In the genomic region with DNA sequence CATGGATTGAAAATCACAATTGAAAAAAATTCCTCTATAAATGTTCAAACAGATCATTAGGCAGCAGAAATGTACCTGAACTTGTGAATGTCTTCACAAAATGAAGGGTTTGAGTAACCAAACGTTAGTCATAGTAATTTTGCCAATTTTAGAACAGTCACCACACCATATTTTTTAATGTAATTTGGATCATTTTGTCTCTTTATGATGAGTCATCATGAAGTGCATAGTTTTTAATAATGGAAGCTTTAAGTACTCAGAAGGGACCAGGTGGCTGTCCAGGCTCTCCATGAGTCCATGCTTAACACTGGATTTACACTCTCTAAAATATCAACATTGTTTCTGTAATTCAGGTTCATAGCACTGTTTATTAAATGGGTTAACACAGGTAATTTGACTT, we compare ENCODE assay signal across 30 cellular contexts.
DNase-seq lines count a peak whose midpoint lies in the region; FAIRE-seq and TF ChIP-seq lines count a peak whose summit lies in the region.
"Had no signal": no experiment of that assay in that cellular context is flagged by ENCODE, and none has a peak within 500 bp of the region (broad histone marks: within the 10 kb centered on the region; RNA-seq: fewer than 3 reads in every experiment).

No MANE protein-coding gene starts in this region.

- no peaks in the 10 kb centered on the region for H3F3A ChIP-seq in OCI-LY1 (ENCODE audit: insufficient read depth, low read length)

- H3K9ac ChIP-seq in OCI-LY1 (ENCODE audit: low read length): no peak overlapping the region

- no peak overlapping the region for H3K4me2 ChIP-seq in OCI-LY1 (ENCODE audit: low read length)

- peak overlapping the region; percentile 94 for H2AFZ ChIP-seq in OCI-LY1 (ENCODE audit: low read length)

- DNase-seq in H54 (ENCODE audit: insufficient read length, low spot score): no peak
- DNase-seq in cardiac fibroblast (ENCODE audit: low read depth in 2 of 2): peak; percentile 3 to 41
- DNase-seq in putamen (ENCODE audit: low spot score): peak; percentile 3
- no peak for DNase-seq in immature natural killer cell
- no peak for DNase-seq in HUDEP-2 (lab: John Stamatoyannopoulos, UW; ENCODE audit: unreplicated experiment in 76 of 76)
- no peak for DNase-seq in central memory CD4-positive, alpha-beta T cell
- DNase-seq: activated CD4-positive, alpha-beta memory T cell treated with anti-CD3 and anti-CD28 coated beads for 36 hours; activated CD4-positive, CD25-positive, alpha-beta regulatory T cell treated with anti-CD3 and anti-CD28 coated beads, Interleukin-2, amount 50 U/mL, for 72 hours; activated naive CD4-positive, alpha-beta T cell; activated T-cell treated with anti-CD3 and anti-CD28 coated beads, Interleukin-2, amount 50 U/mL, for 72 hours; Calu3; DND-41; gastrocnemius medialis; NCI-H1092 treated with DMSO at 0.1 percent for 48 hours; NCI-H1694 treated with DMSO at 0.1 percent for 48 hours; NCI-H510A; nephron progenitor cell; Right ventricle myocardium superior; small intestine; stimulated activated naive B cell treated with anti-CD40 and anti-IgM and Interleukin-4, amounts not matched to agents 10 μg/mL and 1 μg/mL and 100 μg/mL, for 72 hours; substantia nigra; upper lobe of left lung had no signal

- H3K27ac Mint-ChIP-seq in immature natural killer cell: no peak overlapping the region
- H3K27ac Mint-ChIP-seq: activated CD4-positive, alpha-beta memory T cell treated with anti-CD3 and anti-CD28 coated beads for 36 hours; activated T-cell treated with anti-CD3 and anti-CD28 coated beads, Interleukin-2, amount 50 U/mL, for 72 hours; dendritic cell treated with granulocyte-macrophage colony-stimulating factor and Interleukin-4, amounts not matched to agents 40 ng/mL and 50 ng/mL, for 4 days; IgD-negative memory B cell; memory B cell; nephron progenitor cell; stimulated activated naive B cell treated with anti-CD40 and anti-IgM and Interleukin-4, amounts not matched to agents 10 μg/mL and 1 μg/mL and 100 μg/mL, for 72 hours had no signal

- H3K9me2 ChIP-seq in OCI-LY1 (ENCODE audit: low read depth, low read length): no peaks in the 10 kb centered on the region

- no peaks in the 10 kb centered on the region for H3K36me3 Mint-ChIP-seq in immature natural killer cell
- H3K36me3 Mint-ChIP-seq: activated CD4-positive, alpha-beta memory T cell treated with anti-CD3 and anti-CD28 coated beads for 36 hours; memory B cell; stimulated activated naive B cell treated with anti-CD40 and anti-IgM and Interleukin-4, amounts not matched to agents 10 μg/mL and 1 μg/mL and 100 μg/mL, for 72 hours had no signal

- no peak overlapping the region for H3K27ac ChIP-seq in OCI-LY1 (ENCODE audit: low read depth, low read length, poor library complexity, severe bottlenecking)
- H3K27ac ChIP-seq: C4-2B, gastrocnemius medialis, upper lobe of left lung had no signal

- no peak for TF ChIP-seq POLR2A in H54 (IDR thresholded peaks at IDR 0.05; ENCODE audit: low read depth, low read length)

- peaks cover 0 to 2% (median 0%) of the 10 kb centered on the region in 6 donors for H3K9me3 Mint-ChIP-seq in immature natural killer cell
- H3K9me3 Mint-ChIP-seq: activated CD4-positive, alpha-beta memory T cell treated with anti-CD3 and anti-CD28 coated beads for 36 hours; central memory CD8-positive, alpha-beta T cell had no signal

- no peaks in the 10 kb centered on the region for H4K20me1 ChIP-seq in OCI-LY1 (ENCODE audit: insufficient read depth, low read length)

- no peaks in the 10 kb centered on the region for H3K4me1 ChIP-seq in OCI-LY1 (ENCODE audit: insufficient read depth, low read length, severe bottlenecking)
- H3K4me1 ChIP-seq: gastrocnemius medialis, upper lobe of left lung had no signal

- no peaks in the 10 kb centered on the region for H3K27me3 ChIP-seq in OCI-LY1 (ENCODE audit: insufficient read depth, low read length)
- H3K27me3 ChIP-seq: gastrocnemius medialis, upper lobe of left lung had no signal

- H3K9me3 ChIP-seq in OCI-LY1 (ENCODE audit: low read length): no peaks in the 10 kb centered on the region; the same call in none of the 2 replicates
- H3K9me3 ChIP-seq: gastrocnemius medialis, upper lobe of left lung had no signal

- H3K4me3 Mint-ChIP-seq in immature natural killer cell: no peak overlapping the region
- H3K4me3 Mint-ChIP-seq: activated CD4-positive, alpha-beta memory T cell treated with anti-CD3 and anti-CD28 coated beads for 36 hours; activated T-cell treated with anti-CD3 and anti-CD28 coated beads, Interleukin-2, amount 50 U/mL, for 72 hours; central memory CD8-positive, alpha-beta T cell; dendritic cell treated with granulocyte-macrophage colony-stimulating factor and Interleukin-4, amounts not matched to agents 40 ng/mL and 50 ng/mL, for 4 days; IgD-negative memory B cell; memory B cell; nephron progenitor cell; stimulated activated naive B cell treated with anti-CD40 and anti-IgM and Interleukin-4, amounts not matched to agents 10 μg/mL and 1 μg/mL and 100 μg/mL, for 72 hours had no signal

- no peaks in the 10 kb centered on the region for H3K4me1 Mint-ChIP-seq in immature natural killer cell
- H3K4me1 Mint-ChIP-seq: central memory CD8-positive, alpha-beta T cell; IgD-negative memory B cell; memory B cell; nephron progenitor cell; stimulated activated naive B cell treated with anti-CD40 and anti-IgM and Interleukin-4, amounts not matched to agents 10 μg/mL and 1 μg/mL and 100 μg/mL, for 72 hours had no signal

- peak; percentile 75 for FAIRE-seq in H54 (lab: Jason Lieb, UNC)
- FAIRE-seq: GM18507, GM19239, small intestine had no signal

- H3K4me3 ChIP-seq in OCI-LY1 (ENCODE audit: low read depth, low read length, poor library complexity, severe bottlenecking): no peak overlapping the region
- H3K4me3 ChIP-seq in cardiac fibroblast (replicated peaks in 1 of 2; ENCODE audit: low read depth in 2 of 2, low read length in 2 of 2): no peak overlapping the region
- H3K4me3 ChIP-seq: gastrocnemius medialis, upper lobe of left lung had no signal

- no peaks in the 10 kb centered on the region for H3K27me3 Mint-ChIP-seq in immature natural killer cell (ENCODE audit: low read depth in 3 of 3)
- H3K27me3 Mint-ChIP-seq: activated CD4-positive, alpha-beta memory T cell treated with anti-CD3 and anti-CD28 coated beads for 36 hours; central memory CD8-positive, alpha-beta T cell; dendritic cell treated with granulocyte-macrophage colony-stimulating factor and Interleukin-4, amounts not matched to agents 40 ng/mL and 50 ng/mL, for 4 days; IgD-negative memory B cell; memory B cell; stimulated activated naive B cell treated with anti-CD40 and anti-IgM and Interleukin-4, amounts not matched to agents 10 μg/mL and 1 μg/mL and 100 μg/mL, for 72 hours had no signal

- H3K79me2 ChIP-seq in OCI-LY1 (ENCODE audit: insufficient read depth, low read length): no peaks in the 10 kb centered on the region

- TF ChIP-seq CTCF in OCI-LY1 (IDR thresholded peaks at IDR 0.05; ENCODE audit: low read length) (no peak), cardiac fibroblast (IDR thresholded peaks at IDR 0.05; ENCODE audit: low read depth, low read length) (no peak)

- H3K36me3 ChIP-seq in OCI-LY1 (ENCODE audit: insufficient read depth, low read length): no peaks in the 10 kb centered on the region
- H3K36me3 ChIP-seq: gastrocnemius medialis, upper lobe of left lung had no signal

Comparison
In these comparisons a context has a peak if more than half of its experiments do, and no peak if none do; other contexts are left out.
1. DNase-seq: peak in cardiac fibroblast (2 of 2) and putamen (single experiment); none in H54 (single experiment), immature natural killer cell (0 of 3), HUDEP-2 (0 of 76) and central memory CD4-positive, alpha-beta T cell (single experiment).